ENCODE assay signal across 2 cellular contexts in genomic region chr12:42987216-42987631, GRCh38.
TF ChIP-seq lines count a peak whose summit lies in the region.

No MANE protein-coding gene starts in this region.

TF ChIP-seq in SK-N-SH treated with all-trans-retinoic acid at 6 μM for 48 hours, 23 proteins besides CTCF, POLR2A, EP300 and RAD21:
- no peak for TF ChIP-seq CSRNP3 (CRISPR knock-in tag; IDR thresholded peaks at IDR 0.05)
- TF ChIP-seq RARB (CRISPR knock-in tag; IDR thresholded peaks at IDR 0.05): no peak
- peak; percentile 86 for TF ChIP-seq TCF4 (CRISPR knock-in tag; IDR thresholded peaks at IDR 0.05; ENCODE audit: borderline replicate concordance)
- no peak for TF ChIP-seq CREB5 (CRISPR knock-in tag; IDR thresholded peaks at IDR 0.05; ENCODE audit: low read depth)
- TF ChIP-seq ZNF565 (CRISPR knock-in tag; conservative IDR thresholded peaks at IDR 0.05; ENCODE audit: low read depth): 0 out of 2 replicates have a peak, but pooled peaks have one; percentile 5
- TF ChIP-seq PATZ1 (CRISPR knock-in tag; IDR thresholded peaks at IDR 0.05; ENCODE audit: borderline replicate concordance): no peak
- no peak for TF ChIP-seq ARNTL (CRISPR knock-in tag; IDR thresholded peaks at IDR 0.05; ENCODE audit: borderline replicate concordance, low read depth)
- no peak for TF ChIP-seq TOX (CRISPR knock-in tag; IDR thresholded peaks at IDR 0.05; ENCODE audit: borderline replicate concordance)
- TF ChIP-seq ISL1 (CRISPR knock-in tag; IDR thresholded peaks at IDR 0.05): peak; percentile 77; the same call in 1 of the 2 replicates
- peak; percentile 73; the same call in 1 of the 2 replicates for TF ChIP-seq TSHZ2 (CRISPR knock-in tag; IDR thresholded peaks at IDR 0.05)

TF ChIP-seq in HepG2, 621 proteins besides CTCF, POLR2A, EP300 and RAD21:
- TF ChIP-seq ZNF552 (CRISPR knock-in tag; IDR thresholded peaks at IDR 0.05; ENCODE audit: borderline replicate concordance) (no peak), ZNF124 (CRISPR knock-in tag; IDR thresholded peaks at IDR 0.05) (no peak), UBTF (CRISPR knock-in tag; IDR thresholded peaks at IDR 0.05) (no peak), NR2F1 (CRISPR knock-in tag; IDR thresholded peaks at IDR 0.05) (no peak), NFIB (CRISPR knock-in tag; IDR thresholded peaks at IDR 0.05; ENCODE audit: borderline replicate concordance) (no peak), EZH2 (conservative IDR thresholded peaks at IDR 0.05; ENCODE audit: low read depth, low read length) (no peak), ATAD3A (CRISPR knock-in tag; IDR thresholded peaks at IDR 0.05) (no peak), HNRNPLL (IDR thresholded peaks at IDR 0.05; ENCODE audit: low read depth, low read length, poor library complexity, severe bottlenecking) (no peak), GFI1 (CRISPR knock-in tag; IDR thresholded peaks at IDR 0.05; ENCODE audit: borderline replicate concordance) (no peak), ZNF605 (CRISPR knock-in tag; IDR thresholded peaks at IDR 0.05) (no peak), PAX8 (CRISPR knock-in tag; IDR thresholded peaks at IDR 0.05; ENCODE audit: borderline replicate concordance) (no peak), SOX6 (IDR thresholded peaks at IDR 0.05) (no peak), SOX6 (CRISPR knock-in tag; IDR thresholded peaks at IDR 0.05) (no peak), ZNF432 (CRISPR knock-in tag; IDR thresholded peaks at IDR 0.05; ENCODE audit: borderline replicate concordance) (no peak)
- TF ChIP-seq, protein P1, sequence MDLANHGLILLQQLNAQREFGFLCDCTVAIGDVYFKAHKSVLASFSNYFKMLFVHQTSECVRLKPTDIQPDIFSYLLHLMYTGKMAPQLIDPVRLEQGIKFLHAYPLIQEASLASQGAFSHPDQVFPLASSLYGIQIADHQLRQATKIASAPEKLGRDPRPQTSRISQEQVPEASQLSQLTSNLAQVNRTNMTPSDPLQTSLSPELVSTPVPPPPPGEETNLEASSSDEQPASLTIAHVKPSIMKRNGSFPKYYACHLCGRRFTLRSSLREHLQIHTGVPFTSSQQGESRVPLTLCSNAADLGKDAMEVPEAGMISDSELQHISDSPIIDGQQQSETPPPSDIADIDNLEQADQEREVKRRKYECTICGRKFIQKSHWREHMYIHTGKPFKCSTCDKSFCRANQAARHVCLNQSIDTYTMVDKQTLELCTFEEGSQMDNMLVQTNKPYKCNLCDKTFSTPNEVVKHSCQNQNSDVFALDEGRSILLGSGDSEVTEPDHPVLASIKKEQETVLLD (CRISPR knock-in tag; IDR thresholded peaks at IDR 0.05; ENCODE audit: low read depth): no peak
- TF ChIP-seq, protein P2, sequence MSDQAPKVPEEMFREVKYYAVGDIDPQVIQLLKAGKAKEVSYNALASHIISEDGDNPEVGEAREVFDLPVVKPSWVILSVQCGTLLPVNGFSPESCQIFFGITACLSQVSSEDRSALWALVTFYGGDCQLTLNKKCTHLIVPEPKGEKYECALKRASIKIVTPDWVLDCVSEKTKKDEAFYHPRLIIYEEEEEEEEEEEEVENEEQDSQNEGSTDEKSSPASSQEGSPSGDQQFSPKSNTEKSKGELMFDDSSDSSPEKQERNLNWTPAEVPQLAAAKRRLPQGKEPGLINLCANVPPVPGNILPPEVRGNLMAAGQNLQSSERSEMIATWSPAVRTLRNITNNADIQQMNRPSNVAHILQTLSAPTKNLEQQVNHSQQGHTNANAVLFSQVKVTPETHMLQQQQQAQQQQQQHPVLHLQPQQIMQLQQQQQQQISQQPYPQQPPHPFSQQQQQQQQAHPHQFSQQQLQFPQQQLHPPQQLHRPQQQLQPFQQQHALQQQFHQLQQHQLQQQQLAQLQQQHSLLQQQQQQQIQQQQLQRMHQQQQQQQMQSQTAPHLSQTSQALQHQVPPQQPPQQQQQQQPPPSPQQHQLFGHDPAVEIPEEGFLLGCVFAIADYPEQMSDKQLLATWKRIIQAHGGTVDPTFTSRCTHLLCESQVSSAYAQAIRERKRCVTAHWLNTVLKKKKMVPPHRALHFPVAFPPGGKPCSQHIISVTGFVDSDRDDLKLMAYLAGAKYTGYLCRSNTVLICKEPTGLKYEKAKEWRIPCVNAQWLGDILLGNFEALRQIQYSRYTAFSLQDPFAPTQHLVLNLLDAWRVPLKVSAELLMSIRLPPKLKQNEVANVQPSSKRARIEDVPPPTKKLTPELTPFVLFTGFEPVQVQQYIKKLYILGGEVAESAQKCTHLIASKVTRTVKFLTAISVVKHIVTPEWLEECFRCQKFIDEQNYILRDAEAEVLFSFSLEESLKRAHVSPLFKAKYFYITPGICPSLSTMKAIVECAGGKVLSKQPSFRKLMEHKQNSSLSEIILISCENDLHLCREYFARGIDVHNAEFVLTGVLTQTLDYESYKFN (CRISPR knock-in tag; conservative IDR thresholded peaks at IDR 0.05): no peak
